ENCODE assay signal across 19 cellular contexts in the genomic region with DNA sequence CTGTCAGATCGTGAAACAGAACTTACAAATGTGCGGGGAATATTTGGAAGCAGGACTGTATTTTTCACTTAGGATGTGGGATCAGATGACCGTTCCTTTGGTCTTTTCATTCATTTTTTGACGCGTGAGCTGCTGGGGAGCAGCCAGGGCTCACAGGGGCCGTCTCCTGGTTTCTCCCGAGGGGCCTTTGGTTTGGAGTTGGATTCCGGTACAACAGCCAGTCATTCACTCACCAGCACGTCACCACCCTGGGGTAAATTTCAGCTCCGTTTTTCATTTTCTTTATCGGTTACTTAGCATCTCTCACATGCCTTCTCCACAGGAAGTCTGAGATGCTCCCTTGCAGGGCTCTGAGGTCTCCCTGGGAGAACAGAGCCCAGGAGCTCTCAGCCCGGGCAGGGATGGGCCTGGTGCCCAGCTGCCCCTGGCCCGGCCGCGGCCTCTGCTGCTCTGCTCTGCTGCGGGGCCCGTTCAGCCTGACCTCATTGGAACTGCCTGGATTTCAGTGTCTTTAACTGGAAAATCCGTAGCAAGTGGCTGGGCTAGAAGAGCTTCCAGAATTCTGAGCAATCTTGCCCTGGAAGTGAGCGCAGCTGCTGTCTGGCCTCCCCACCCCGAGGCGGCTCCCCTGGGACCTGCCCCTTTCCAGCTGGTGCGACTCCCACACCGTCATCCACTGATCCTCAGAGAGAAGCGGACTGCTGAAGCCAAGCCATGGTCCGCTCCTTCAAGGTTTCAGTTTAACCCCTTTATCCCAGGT.
DNase-seq lines count a peak whose midpoint lies in the region; ATAC-seq, FAIRE-seq and TF ChIP-seq lines count a peak whose summit lies in the region.
"Had no signal": no experiment of that assay in that cellular context is flagged by ENCODE, and none has a peak within 500 bp of the region (broad histone marks: within the 10 kb centered on the region; RNA-seq: fewer than 3 reads in every experiment).

No MANE protein-coding gene starts in this region.

- TF ChIP-seq POLR2A in body of pancreas (IDR thresholded peaks at IDR 0.05) (peak in 1 of 3 donors; percentile 12), GM12892 (IDR thresholded peaks at IDR 0.05; ENCODE audit: low read depth, low read length) (no peak)

- intact Hi-C loops in Right ventricle myocardium inferior (cut with DNase I) = no loop called here
- intact Hi-C loops in cardiac septum (cut with DNase I) = no loop called here
- intact Hi-C loops in body of pancreas (cut with DNase I) = no loop called here

- peak; percentile 68 for ATAC-seq in Right ventricle myocardium inferior
- ATAC-seq in body of pancreas = peak; percentile 78
- ATAC-seq: activated T-cell treated with anti-CD3 and anti-CD28 coated beads, Interleukin-2, amount 50 U/mL, for 72 hours; CD8-positive, alpha-beta T cell had no signal

- peaks cover 18% of the 10 kb centered on the region for H3K27me3 Mint-ChIP-seq in type B pancreatic cell
- H3K27me3 Mint-ChIP-seq: activated CD4-positive, alpha-beta memory T cell treated with anti-CD3 and anti-CD28 coated beads, Interleukin-2, amount 10 ng/mL, durations not matched to agents 7 days and 5 days had no signal

- H3K27ac ChIP-seq in body of pancreas = peak overlapping the region; percentile 48 to 77 (median 70)
- H3K27ac ChIP-seq in small intestine (ENCODE audit: low read depth in 1 of 2, low read length in 1 of 2) = no peak overlapping the region
- H3K27ac ChIP-seq: prostate gland, SJSA1, tibial nerve had no signal

- H3K9me3 Mint-ChIP-seq in type B pancreatic cell = peaks cover 5% of the 10 kb centered on the region
- H3K9me3 Mint-ChIP-seq: activated T-cell treated with anti-CD3 and anti-CD28 coated beads, Interleukin-2, amount 50 U/mL, for 72 hours; CD8-positive, alpha-beta T cell had no signal

- H3K4me3 Mint-ChIP-seq in type B pancreatic cell = no peak overlapping the region
- H3K4me3 Mint-ChIP-seq: activated CD4-positive, alpha-beta memory T cell treated with anti-CD3 and anti-CD28 coated beads, Interleukin-2, amount 10 ng/mL, durations not matched to agents 7 days and 5 days; activated T-cell treated with anti-CD3 and anti-CD28 coated beads, Interleukin-2, amount 50 U/mL, for 72 hours; CD8-positive, alpha-beta T cell had no signal

- peaks cover 22% of the 10 kb centered on the region for H3K4me1 ChIP-seq in body of pancreas
- H3K4me1 ChIP-seq in small intestine (ENCODE audit: control insufficient read depth in 2 of 2, insufficient read depth in 1 of 2, low read depth in 1 of 2, low read length in 1 of 2) = no peaks in the 10 kb centered on the region
- H3K4me1 ChIP-seq: prostate gland, SJSA1 had no signal

- TF ChIP-seq CTCF in body of pancreas (IDR thresholded peaks at IDR 0.05) = no peak
- TF ChIP-seq CTCF in type B pancreatic cell (conservative IDR thresholded peaks at IDR 0.05) = no peak

- H3K36me3 Mint-ChIP-seq in type B pancreatic cell = peaks cover 3% of the 10 kb centered on the region
- H3K36me3 Mint-ChIP-seq: CD8-positive, alpha-beta T cell had no signal

- H3K4me3 ChIP-seq in body of pancreas (no peak overlapping the region), small intestine (ENCODE audit: low read depth in 1 of 2, low read length in 2 of 2) (no peak overlapping the region)
- H3K4me3 ChIP-seq: prostate gland, SJSA1, tibial nerve had no signal

- H3K27me3 ChIP-seq in body of pancreas = no peaks in the 10 kb centered on the region
- H3K27me3 ChIP-seq in small intestine (ENCODE audit: control insufficient read depth in 2 of 2, insufficient read depth in 2 of 2, low read length in 2 of 2) = no peaks in the 10 kb centered on the region
- H3K27me3 ChIP-seq: SJSA1, tibial nerve had no signal

- 46 to 54% methylated on average over 18 to 25 of the region's 25 CpGs for WGBS in body of pancreas, 2 donors
- 68 to 91% (median 82%) methylated on average over 20 to 25 of the region's 25 CpGs for WGBS in small intestine, 3 donors

- no peak overlapping the region for H3K27ac Mint-ChIP-seq in type B pancreatic cell
- H3K27ac Mint-ChIP-seq: activated CD4-positive, alpha-beta memory T cell treated with anti-CD3 and anti-CD28 coated beads, Interleukin-2, amount 10 ng/mL, durations not matched to agents 7 days and 5 days; activated T-cell treated with anti-CD3 and anti-CD28 coated beads, Interleukin-2, amount 50 U/mL, for 72 hours; CD8-positive, alpha-beta T cell had no signal

- DNase-seq in Right ventricle myocardium inferior (ENCODE audit: missing footprints) (no peak), cardiac septum (ENCODE audit: low spot score) (no peak), body of pancreas (peak; percentile 77 to 90 (median 84)), left kidney (ENCODE audit: low read depth, low spot score) (peak; percentile 50), type B pancreatic cell (ENCODE audit: extremely low spot score, unreplicated experiment) (peak; percentile 60), small intestine (no peak), GM12892 (ENCODE audit: insufficient read length) (no peak)
- no peak for DNase-seq in activated CD4-positive, alpha-beta T cell treated with anti-CD3 and anti-CD28 coated beads for 1 hour
- DNase-seq: activated CD4-positive, alpha-beta memory T cell treated with anti-CD3 and anti-CD28 coated beads, Interleukin-2, amount 10 ng/mL, durations not matched to agents 7 days and 5 days; activated T-cell treated with anti-CD3 and anti-CD28 coated beads, Interleukin-2, amount 50 U/mL, for 72 hours; Kasumi-1; kidney glomerular epithelial cell; NCI-H2029; stimulated activated CD8-positive, alpha-beta memory T cell treated with anti-CD3 and anti-CD28 coated beads, Interleukin-4, amount 100 ng/mL, for 48 hours had no signal

- H3K4me1 Mint-ChIP-seq in type B pancreatic cell (ENCODE audit: unreplicated experiment) = peaks cover 22% of the 10 kb centered on the region
- H3K4me1 Mint-ChIP-seq: activated CD4-positive, alpha-beta memory T cell treated with anti-CD3 and anti-CD28 coated beads, Interleukin-2, amount 10 ng/mL, durations not matched to agents 7 days and 5 days had no signal

- H3K36me3 ChIP-seq in body of pancreas (replicated peaks in 1 of 2; ENCODE audit: insufficient read depth in 1 of 2, low read depth in 2 of 2) (no peaks in the 10 kb centered on the region), small intestine (ENCODE audit: control insufficient read depth in 2 of 2, insufficient read depth in 2 of 2, low read length in 2 of 2) (no peaks in the 10 kb centered on the region)
- H3K36me3 ChIP-seq: prostate gland, SJSA1, tibial nerve had no signal

- H3K9me3 ChIP-seq in body of pancreas (no peaks in the 10 kb centered on the region), small intestine (ENCODE audit: control insufficient read depth, low read depth) (no peaks in the 10 kb centered on the region)
- H3K9me3 ChIP-seq: prostate gland, tibial nerve had no signal

- no peak for FAIRE-seq in small intestine (lab: Jason Lieb, UNC)
- no peak for FAIRE-seq in GM12892 (lab: Jason Lieb, UNC)
- FAIRE-seq: GM18507 had no signal

Comparison
In these comparisons a context has a peak if more than half of its experiments do, and no peak if none do; other contexts are left out.
1. DNase-seq: peak in body of pancreas (4 of 4), left kidney (single experiment) and type B pancreatic cell (single experiment); none in Right ventricle myocardium inferior (single experiment), cardiac septum (single experiment), small intestine (single experiment), activated CD4-positive, alpha-beta T cell treated with anti-CD3 and anti-CD28 coated beads for 1 hour (single experiment) and GM12892 (single experiment).
2. H3K27ac ChIP-seq: peak in body of pancreas (4 of 4); none in small intestine (0 of 2).